In the genomic region with DNA sequence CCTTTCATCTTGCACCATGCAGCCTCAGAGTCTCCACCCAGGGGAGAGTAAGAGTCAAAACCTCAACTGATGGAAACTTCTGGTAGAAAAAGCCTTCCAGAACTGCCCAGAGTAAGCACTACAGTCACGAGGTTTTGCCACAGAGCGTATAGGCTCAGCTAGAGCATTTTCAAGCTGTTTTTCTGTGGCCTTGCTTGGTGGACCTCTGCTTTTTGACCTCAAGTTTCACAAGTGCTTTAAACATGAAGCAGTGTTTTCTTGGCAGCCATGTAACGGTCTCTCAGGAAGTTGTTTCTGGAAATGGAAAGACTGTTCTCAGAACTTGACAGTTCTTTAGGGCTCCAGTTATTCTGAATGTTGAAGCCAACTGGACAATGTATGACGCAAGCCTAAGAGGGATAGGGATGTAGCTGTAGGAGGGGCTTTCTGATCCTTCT, we compare ENCODE assay signal across 8 cellular contexts.
DNase-seq lines count a peak whose midpoint lies in the region; ATAC-seq lines count a peak whose summit lies in the region.

No MANE protein-coding gene starts in this region.

- peaks cover 24% of the 10 kb centered on the region for H3K4me1 Mint-ChIP-seq in central memory CD8-positive, alpha-beta T cell

- H3K9me3 Mint-ChIP-seq in central memory CD8-positive, alpha-beta T cell, result no peaks in the 10 kb centered on the region

- H3K27me3 Mint-ChIP-seq in central memory CD8-positive, alpha-beta T cell, result no peaks in the 10 kb centered on the region

- no peak overlapping the region for H3K27ac Mint-ChIP-seq in central memory CD8-positive, alpha-beta T cell (ENCODE audit: low read depth)

- peak; percentile 80 for ATAC-seq in GM19035 (IDR thresholded peaks at IDR 0.05; ENCODE audit: unreplicated experiment)
- peak; percentile 94 for ATAC-seq in HG03135 (IDR thresholded peaks at IDR 0.05; ENCODE audit: unreplicated experiment)
- peak; percentile 36 for ATAC-seq in central memory CD8-positive, alpha-beta T cell (replicated peaks; ENCODE audit: extremely low read depth, poor library complexity, severe bottlenecking)

- H3K36me3 Mint-ChIP-seq in central memory CD8-positive, alpha-beta T cell (ENCODE audit: insufficient read depth), result peaks cover 1% of the 10 kb centered on the region

- intact Hi-C loops in posterior vena cava (cut with DNase I), result no loop called here

- DNase-seq in central memory CD8-positive, alpha-beta T cell (ENCODE audit: low spot score in 2 of 2), result no peak
- DNase-seq in skeletal muscle cell (ENCODE audit: low read depth), result peak; percentile 80
- DNase-seq in posterior vena cava (ENCODE audit: low spot score), result no peak
- no peak for DNase-seq in NCI-H69 (lab: John Stamatoyannopoulos, UW)
- DNase-seq in HuH-7 (ENCODE audit: low spot score), result no peak
- no peak for DNase-seq in activated naive CD4-positive, alpha-beta T cell treated with anti-CD3 and anti-CD28 coated beads, Interleukin-2, amount 50 U/mL, for 16 hours

- H3K4me3 ChIP-seq in skeletal muscle cell (ENCODE audit: low read depth, low read length), result no peak overlapping the region

- no peak overlapping the region for H3K4me3 Mint-ChIP-seq in central memory CD8-positive, alpha-beta T cell

Comparison
In these comparisons a context has a peak if more than half of its experiments do, and no peak if none do; other contexts are left out.
1. ATAC-seq: peak in every context shown above with its lines; median percentile 94 in HG03135; 80 in GM19035; 36 in central memory CD8-positive, alpha-beta T cell.